2 cellular contexts compared by ENCODE assay signal in the genomic region with DNA sequence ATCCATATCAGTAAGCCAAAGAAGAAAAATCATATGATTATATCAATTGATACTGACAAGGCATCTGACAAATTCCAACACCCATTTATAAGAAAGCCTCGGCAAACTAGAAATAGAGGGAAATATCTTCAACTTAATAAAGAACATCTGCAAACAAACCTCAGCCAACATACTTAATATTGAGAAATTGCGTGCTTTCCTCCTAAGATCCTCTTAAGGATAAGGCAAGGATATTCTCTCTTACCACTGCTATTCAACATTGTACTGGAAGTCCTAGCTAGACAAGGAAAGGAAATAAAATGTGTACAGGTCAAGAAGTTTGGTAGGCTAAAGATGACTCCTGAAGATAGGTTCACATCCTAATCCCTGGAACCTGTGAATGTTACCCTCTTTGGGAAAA.
TF ChIP-seq lines count a peak whose summit lies in the region.

No MANE protein-coding gene starts in this region.

TF ChIP-seq in H1, 55 proteins besides CTCF, POLR2A, EP300 and RAD21:
- no peak for TF ChIP-seq TBP (IDR thresholded peaks at IDR 0.05; ENCODE audit: low read depth, low read length)
- no peak for TF ChIP-seq POU5F1 (IDR thresholded peaks at IDR 0.05; ENCODE audit: low read depth, low read length)
- TF ChIP-seq CREB1 (IDR thresholded peaks at IDR 0.05): no peak
- TF ChIP-seq TAF1 (IDR thresholded peaks at IDR 0.05; ENCODE audit: low read depth, low read length): no peak
- TF ChIP-seq EGR1 (IDR thresholded peaks at IDR 0.05; ENCODE audit: borderline replicate concordance, low read depth, low read length): no peak
- no peak for TF ChIP-seq JUND (IDR thresholded peaks at IDR 0.05; ENCODE audit: low read length)
- TF ChIP-seq RFX5 (IDR thresholded peaks at IDR 0.05; ENCODE audit: borderline replicate concordance, low read depth, low read length): no peak
- TF ChIP-seq BRCA1 (IDR thresholded peaks at IDR 0.05; ENCODE audit: low read depth, low read length): no peak
- TF ChIP-seq, protein P1, sequence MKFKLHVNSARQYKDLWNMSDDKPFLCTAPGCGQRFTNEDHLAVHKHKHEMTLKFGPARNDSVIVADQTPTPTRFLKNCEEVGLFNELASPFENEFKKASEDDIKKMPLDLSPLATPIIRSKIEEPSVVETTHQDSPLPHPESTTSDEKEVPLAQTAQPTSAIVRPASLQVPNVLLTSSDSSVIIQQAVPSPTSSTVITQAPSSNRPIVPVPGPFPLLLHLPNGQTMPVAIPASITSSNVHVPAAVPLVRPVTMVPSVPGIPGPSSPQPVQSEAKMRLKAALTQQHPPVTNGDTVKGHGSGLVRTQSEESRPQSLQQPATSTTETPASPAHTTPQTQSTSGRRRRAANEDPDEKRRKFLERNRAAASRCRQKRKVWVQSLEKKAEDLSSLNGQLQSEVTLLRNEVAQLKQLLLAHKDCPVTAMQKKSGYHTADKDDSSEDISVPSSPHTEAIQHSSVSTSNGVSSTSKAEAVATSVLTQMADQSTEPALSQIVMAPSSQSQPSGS (IDR thresholded peaks at IDR 0.05; ENCODE audit: low read length): no peak
- TF ChIP-seq CHD1 (IDR thresholded peaks at IDR 0.05; ENCODE audit: low read depth, low read length): no peak
- TF ChIP-seq KDM4A (IDR thresholded peaks at IDR 0.05; ENCODE audit: low read depth, low read length, severe bottlenecking): no peak
- TF ChIP-seq NANOG (IDR thresholded peaks at IDR 0.05; ENCODE audit: insufficient read depth, low read depth, low read length, poor library complexity, severe bottlenecking): no peak
- TF ChIP-seq MAFK (IDR thresholded peaks at IDR 0.05; ENCODE audit: low read depth, low read length): no peak
- no peak for TF ChIP-seq CHD2 (IDR thresholded peaks at IDR 0.05; ENCODE audit: low read length)
- TF ChIP-seq SRF (IDR thresholded peaks at IDR 0.05; ENCODE audit: low read depth, low read length): no peak
- no peak for TF ChIP-seq CEBPB (IDR thresholded peaks at IDR 0.05; ENCODE audit: low read depth, low read length)
- no peak for TF ChIP-seq SP4 (IDR thresholded peaks at IDR 0.05; ENCODE audit: low read length)
- no peak for TF ChIP-seq GABPA (IDR thresholded peaks at IDR 0.05; ENCODE audit: borderline replicate concordance, insufficient read depth, low read length)
TF ChIP-seq in H1: peak in this region for 0.

TF ChIP-seq in HepG2, 621 proteins besides CTCF, POLR2A, EP300 and RAD21:
- TF ChIP-seq KDM3A (CRISPR knock-in tag; IDR thresholded peaks at IDR 0.05; ENCODE audit: low read depth) (no peak), ZNF264 (CRISPR knock-in tag; IDR thresholded peaks at IDR 0.05) (no peak), ZNF749 (CRISPR knock-in tag; IDR thresholded peaks at IDR 0.05; ENCODE audit: borderline replicate concordance) (no peak)
TF ChIP-seq in HepG2: peak in this region for 0.
